ENCODE assay signal across 26 cellular contexts in the genomic region with DNA sequence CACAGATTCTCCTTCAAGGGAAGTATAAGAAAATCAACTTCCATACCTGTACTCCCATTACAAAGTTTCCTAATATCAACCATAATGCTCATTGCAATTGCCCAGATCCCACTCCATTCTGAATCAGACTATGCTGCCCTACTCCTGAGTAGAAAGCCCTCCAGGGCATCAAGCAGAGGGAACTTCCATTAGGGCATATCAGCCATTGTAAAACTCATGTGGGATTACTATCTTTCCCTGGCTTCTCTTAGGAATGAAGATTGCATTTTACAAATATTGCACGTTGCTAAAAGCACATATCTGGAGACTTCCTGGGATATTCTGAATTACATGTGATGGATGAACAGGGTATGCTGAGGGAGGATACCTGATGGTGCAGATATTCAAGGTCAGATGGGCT.
"Had no signal": no experiment of that assay in that cellular context is flagged by ENCODE, and none has a peak within 500 bp of the region (broad histone marks: within the 10 kb centered on the region; RNA-seq: fewer than 3 reads in every experiment).

No MANE protein-coding gene starts in this region.

- DNase-seq: stimulated activated CD4-positive, alpha-beta T cell treated with anti-CD3 and anti-CD28 coated beads, Interleukin-2, amount 100 ng/mL, for 48 hours; stimulated activated CD4-positive, alpha-beta T cell treated with anti-CD3 and anti-CD28 coated beads, Interleukin-4, amount 100 ng/mL, for 1 hour; stimulated activated CD4-positive, alpha-beta T cell treated with anti-CD3 and anti-CD28 coated beads, Interleukin-4, amount 100 ng/mL, for 24 hours; stimulated activated CD4-positive, alpha-beta T cell treated with anti-CD3 and anti-CD28 coated beads, Interleukin-4, amount 100 ng/mL, for 4 hours; stimulated activated CD8-positive, alpha-beta memory T cell treated with anti-CD3 and anti-CD28 coated beads, Interleukin-4, amount 100 ng/mL, for 48 hours; stimulated activated naive B cell treated with anti-CD40 and anti-IgM and Interleukin-4, amounts not matched to agents 10 μg/mL and 1 μg/mL and 100 μg/mL, for 72 hours; stimulated activated naive CD4-positive, alpha-beta T cell; stimulated activated naive CD4-positive, alpha-beta T cell treated with Interleukin-2 at 50 U/mL for 16 hours; stimulated activated naive CD8-positive, alpha-beta T cell treated with anti-CD3 and anti-CD28 coated beads, Interleukin-15, amount 100 ng/mL, for 72 hours; stimulated activated naive CD8-positive, alpha-beta T cell treated with anti-CD3 and anti-CD28 coated beads, Interleukin-15, Interleukin-2, amounts not matched to agents 100 U/mL and 50 U/mL, for 24 hours; stomach; substantia nigra; testis; thyroid gland; tibial artery; transverse colon; upper lobe of left lung; upper lobe of right lung; uterus had no signal

- H3K27ac ChIP-seq: stomach, suprapubic skin, testis, thoracic aorta, thyroid gland, tibial artery, tibial nerve, transverse colon, upper lobe of left lung, upper lobe of right lung, uterus, vagina had no signal

- H3K4me1 ChIP-seq: stomach, suprapubic skin, testis, thyroid gland, tibial artery, tibial nerve, transverse colon, upper lobe of left lung, upper lobe of right lung, uterus, vagina had no signal

- ATAC-seq: stimulated activated effector memory CD8-positive, alpha-beta T cell treated with anti-CD3 and anti-CD28 coated beads, Interleukin-12 subunit alpha, Interleukin-12 subunit beta, amount 100 ng/mL, for 72 hours; stimulated activated memory B cell treated with anti-CD40 and anti-IgM and Interleukin-4, amounts not matched to agents 10 μg/mL and 1 μg/mL and 100 μg/mL, for 72 hours; stimulated activated naive B cell treated with anti-CD40 and anti-IgM and Interleukin-4, amounts not matched to agents 10 μg/mL and 1 μg/mL and 100 μg/mL, for 72 hours; stimulated activated naive CD8-positive, alpha-beta T cell treated with anti-CD3 and anti-CD28 coated beads, Interleukin-15, amount 100 ng/mL, for 72 hours; stimulated activated naive CD8-positive, alpha-beta T cell treated with anti-CD3 and anti-CD28 coated beads, Interleukin-15, Interleukin-2, amounts not matched to agents 100 U/mL and 50 U/mL, for 24 hours; upper lobe of right lung had no signal

- FAIRE-seq: urothelium cell line had no signal

- H3K4me3 ChIP-seq: stomach, suprapubic skin, testis, thoracic aorta, thyroid gland, tibial artery, tibial nerve, transverse colon, upper lobe of left lung, upper lobe of right lung, uterus, vagina had no signal

- H3K9me3 ChIP-seq: stomach, suprapubic skin, testis, thoracic aorta, thyroid gland, tibial artery, tibial nerve, transverse colon, upper lobe of left lung, upper lobe of right lung, uterus, vagina had no signal

- H3K27me3 ChIP-seq: suprapubic skin, testis, thyroid gland, tibial nerve, upper lobe of left lung, uterus, vagina had no signal

- H3K36me3 ChIP-seq: stomach, suprapubic skin, thoracic aorta, thyroid gland, tibial artery, tibial nerve, transverse colon, upper lobe of left lung, upper lobe of right lung, uterus, vagina had no signal
